In the genomic region with DNA sequence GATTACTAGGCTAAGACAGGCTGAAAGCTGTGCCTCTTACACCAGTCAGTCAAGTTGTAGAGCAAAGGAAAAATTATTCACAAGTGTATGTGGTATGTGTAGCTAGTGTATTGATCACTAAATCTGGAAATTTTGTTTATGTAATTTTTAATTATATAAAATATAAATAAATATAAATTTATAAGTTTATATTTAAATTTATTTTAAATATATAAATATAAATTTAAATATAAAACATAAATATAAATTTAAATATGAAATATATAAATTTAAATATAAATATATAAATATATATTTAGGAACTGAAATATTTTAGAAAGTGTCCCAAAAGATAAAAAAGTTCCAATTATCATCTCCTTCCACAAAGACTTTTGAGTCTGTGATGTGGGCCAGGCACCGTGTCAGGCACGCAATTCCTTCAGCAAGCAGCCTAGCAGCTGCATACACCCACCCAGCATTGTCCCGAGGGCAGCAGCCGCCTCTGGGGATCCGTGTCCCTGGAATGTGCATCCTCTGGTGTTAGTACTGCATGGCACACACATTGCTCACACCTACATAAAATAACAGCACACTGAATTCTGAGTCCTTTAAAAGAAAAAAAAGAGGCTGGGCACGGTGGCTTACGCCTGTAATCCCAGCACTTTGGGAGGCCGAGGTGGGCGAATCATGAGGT, we compare ENCODE assay signal across 15 cellular contexts.
DNase-seq lines count a peak whose midpoint lies in the region; ATAC-seq, FAIRE-seq and TF ChIP-seq lines count a peak whose summit lies in the region.
"Had no signal": no experiment of that assay in that cellular context is flagged by ENCODE, and none has a peak within 500 bp of the region (broad histone marks: within the 10 kb centered on the region; RNA-seq: fewer than 3 reads in every experiment).

No MANE protein-coding gene starts in this region.

- H3K36me3 Mint-ChIP-seq in chondrocyte (ENCODE audit: low read depth): peaks cover 1% of the 10 kb centered on the region
- H3K36me3 Mint-ChIP-seq: CD8-positive, alpha-beta memory T cell had no signal

- ATAC-seq in left cardiac atrium (no peak), aorta (ENCODE audit: low FRiP score) (no peak)
- ATAC-seq: A549 had no signal

- H3K9ac ChIP-seq in kidney (ENCODE audit: low read length in 2 of 2): no peak overlapping the region

- no peaks in the 10 kb centered on the region for H3K4me1 ChIP-seq in left ventricle myocardium inferior
- no peaks in the 10 kb centered on the region for H3K4me1 ChIP-seq in kidney (ENCODE audit: control insufficient read depth in 1 of 2, insufficient read depth in 1 of 2, low read depth in 1 of 2, low read length in 2 of 2)
- H3K4me1 ChIP-seq in aorta (ENCODE audit: control insufficient read depth in 1 of 2, insufficient read depth in 2 of 2, low read length in 2 of 2): no peaks in the 10 kb centered on the region
- H3K4me1 ChIP-seq: A549 had no signal

- no peak overlapping the region for H3K4me3 Mint-ChIP-seq in chondrocyte (ENCODE audit: unreplicated experiment)
- H3K4me3 Mint-ChIP-seq: CD8-positive, alpha-beta memory T cell; H9 had no signal

- no peak for FAIRE-seq in kidney (lab: Jason Lieb, UNC)
- FAIRE-seq: A549, GM19239 had no signal

- H3K27me3 Mint-ChIP-seq in chondrocyte (ENCODE audit: low read depth): no peaks in the 10 kb centered on the region

- peaks cover 23% of the 10 kb centered on the region for H3K9me3 Mint-ChIP-seq in chondrocyte (ENCODE audit: low read depth)

- H3K27ac ChIP-seq in left ventricle myocardium inferior (replicated peaks) (no peak overlapping the region), kidney (ENCODE audit: low read depth in 2 of 2, low read length in 2 of 2) (no peak overlapping the region), aorta (ENCODE audit: low read depth in 1 of 2, low read length in 2 of 2) (no peak overlapping the region), coronary artery (no peak overlapping the region)
- H3K27ac ChIP-seq: A549, HL-60 had no signal

- H3K36me3 ChIP-seq in left ventricle myocardium inferior: no peaks in the 10 kb centered on the region
- H3K36me3 ChIP-seq in kidney (ENCODE audit: control insufficient read depth in 1 of 2, insufficient read depth in 2 of 2, low read length in 2 of 2): no peaks in the 10 kb centered on the region
- H3K36me3 ChIP-seq in aorta (ENCODE audit: control insufficient read depth in 1 of 2, insufficient read depth in 2 of 2, low read length in 1 of 2): no peaks in the 10 kb centered on the region

- peaks cover 33% of the 10 kb centered on the region for H3K9me3 ChIP-seq in left ventricle myocardium inferior (replicated peaks)
- H3K9me3 ChIP-seq in kidney (ENCODE audit: control insufficient read depth in 1 of 2, low read length in 2 of 2): peaks cover 5 to 6% of the 10 kb centered on the region in 2 donors
- H3K9me3 ChIP-seq in aorta (ENCODE audit: control insufficient read depth, low read length): peaks cover 2% of the 10 kb centered on the region
- H3K9me3 ChIP-seq: A549 had no signal

- H3K27me3 ChIP-seq in left ventricle myocardium inferior (ENCODE audit: low read depth): peaks cover 13% of the 10 kb centered on the region
- no peaks in the 10 kb centered on the region for H3K27me3 ChIP-seq in aorta (ENCODE audit: control insufficient read depth in 1 of 2, insufficient read depth in 2 of 2, low read length in 1 of 2)

- TF ChIP-seq CTCF in left ventricle myocardium inferior (IDR thresholded peaks at IDR 0.05; ENCODE audit: borderline replicate concordance): no peak
- no peak for TF ChIP-seq CTCF in chondrocyte (IDR thresholded peaks at IDR 0.05)
- TF ChIP-seq CTCF in kidney (IDR thresholded peaks at IDR 0.05; ENCODE audit: borderline replicate concordance, extremely low read depth, insufficient read depth): no peak
- no peak for TF ChIP-seq CTCF in coronary artery (IDR thresholded peaks at IDR 0.05)

- intact Hi-C loops in left ventricle myocardium inferior (cut with micrococcal nuclease) (no loop called here), left cardiac atrium (cut with DNase I) (no loop called here), kidney (cut with DNase I) (no loop called here), aorta (cut with DNase I) (no loop called here)

- WGBS in aorta, 2 donors: 85 to 96% methylated on average over 9 of the region's 9 CpGs

- peak; percentile 6 for DNase-seq in left ventricle myocardium inferior
- no peak for DNase-seq in left cardiac atrium
- DNase-seq in chondrocyte (ENCODE audit: low spot score): peak; percentile 28
- peak; percentile 41 for DNase-seq in kidney
- DNase-seq in aorta: peak; percentile 10 to 26
- no peak for DNase-seq in T-helper 1 cell
- DNase-seq in coronary artery (ENCODE audit: low spot score): no peak
- DNase-seq: DMS53, GF-D8, GOT3, H9 had no signal

- H3K4me3 ChIP-seq in left ventricle myocardium inferior (no peak overlapping the region), kidney (ENCODE audit: low read length in 2 of 2) (no peak overlapping the region), aorta (ENCODE audit: low read length in 2 of 2) (no peak overlapping the region), coronary artery (no peak overlapping the region)
- H3K4me3 ChIP-seq: A549 had no signal

- H3K27ac Mint-ChIP-seq in chondrocyte (ENCODE audit: unreplicated experiment): no peak overlapping the region
- H3K27ac Mint-ChIP-seq: CD8-positive, alpha-beta memory T cell; H9 had no signal

- peaks cover 3% of the 10 kb centered on the region for H3K4me1 Mint-ChIP-seq in chondrocyte (ENCODE audit: low read depth)
- H3K4me1 Mint-ChIP-seq: CD8-positive, alpha-beta memory T cell; H9 had no signal

Comparison
In these comparisons a context has a peak if more than half of its experiments do, and no peak if none do; other contexts are left out.
1. DNase-seq: peak in left ventricle myocardium inferior (single experiment), chondrocyte (single experiment), kidney (single experiment) and aorta (2 of 2); none in left cardiac atrium (single experiment), T-helper 1 cell (0 of 5) and coronary artery (single experiment).